ENCODE assay signal across 18 cellular contexts in the genomic region with DNA sequence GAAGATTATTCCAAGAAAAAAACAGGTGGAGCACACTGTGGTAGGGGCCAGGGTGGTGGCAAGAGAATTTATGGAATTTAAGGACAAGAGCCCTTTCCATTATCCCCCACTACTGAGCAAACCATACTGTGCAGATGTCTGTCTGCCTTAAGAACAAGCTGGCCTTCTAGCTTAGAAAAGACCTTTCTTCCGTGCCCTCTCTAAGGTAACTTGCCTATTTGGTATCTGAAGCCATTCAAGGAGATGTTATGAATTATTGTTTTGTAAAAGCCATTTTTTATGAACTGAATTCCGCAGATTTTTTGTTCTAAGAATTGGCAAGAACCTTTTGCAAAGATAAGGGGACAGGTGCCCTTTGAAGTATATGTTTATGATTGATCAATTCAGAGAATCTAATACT. TPM values are rescaled to one million over a fixed set of nuclear protein-coding genes. Genes with fewer than 3 reads are reported as not detected.
DNase-seq lines count a peak whose midpoint lies in the region; ATAC-seq and TF ChIP-seq lines count a peak whose summit lies in the region.
"Had no signal": no experiment of that assay in that cellular context is flagged by ENCODE, and none has a peak within 500 bp of the region (broad histone marks: within the 10 kb centered on the region; RNA-seq: fewer than 3 reads in every experiment).

No MANE protein-coding gene starts in this region.

- H3K4me3 ChIP-seq in OCI-LY3 (ENCODE audit: low read length) = no peak overlapping the region
- H3K4me3 ChIP-seq: A549, GM12878, PC-9 had no signal

- H3K27ac ChIP-seq in OCI-LY3 (ENCODE audit: low read length) (no peak overlapping the region), epithelial cell of prostate (peak overlapping the region; percentile 99), substantia nigra (ENCODE audit: low read depth, low read length, poor library complexity, severe bottlenecking) (peak overlapping the region; percentile 32)
- H3K27ac ChIP-seq: A549, C4-2B, PC-9 had no signal

- peaks cover 51% of the 10 kb centered on the region for H3K4me1 ChIP-seq in OCI-LY3 (ENCODE audit: low read length)
- H3K4me1 ChIP-seq: A549 had no signal

- H3K9ac ChIP-seq in OCI-LY3 (ENCODE audit: low read length) = no peak overlapping the region

- DNase-seq in activated naive CD8-positive, alpha-beta T cell treated with anti-CD3 and anti-CD28 coated beads for 36 hours = no peak
- DNase-seq in epithelial cell of prostate (ENCODE audit: low read depth, low spot score) (no peak), substantia nigra (lab: John Stamatoyannopoulos, UW) (no peak), iPS-NIHi11 (ENCODE audit: low spot score) (no peak), NCI-H446 (lab: John Stamatoyannopoulos, UW) (no peak)
- DNase-seq: NCI-H1436 treated with DMSO at 0.1 percent for 48 hours, NCI-H2081 treated with DMSO at 0.1 percent for 48 hours, NCI-H2227 treated with DMSO at 0.1 percent for 48 hours, NCI-H526, PC-9 had no signal

- no peak overlapping the region for H2AFZ ChIP-seq in OCI-LY3 (ENCODE audit: low read depth, low read length)
- H2AFZ ChIP-seq: PC-9 had no signal

- H3K27me3 ChIP-seq in OCI-LY3 (ENCODE audit: low read depth, low read length) = no peaks in the 10 kb centered on the region

- H3K4me2 ChIP-seq in OCI-LY3 (ENCODE audit: low read length) = 0 out of 2 replicates have a peak overlapping the region, but pooled peaks have one; percentile 61
- H3K4me2 ChIP-seq: A549, PC-9 had no signal

- ATAC-seq in GM21529 (IDR thresholded peaks at IDR 0.05; ENCODE audit: unreplicated experiment) = no peak
- ATAC-seq: A549, HCT116, Right ventricle myocardium inferior had no signal

- peaks cover 4% of the 10 kb centered on the region for H3K36me3 Mint-ChIP-seq in activated naive CD8-positive, alpha-beta T cell
- H3K36me3 Mint-ChIP-seq in activated naive CD8-positive, alpha-beta T cell treated with anti-CD3 and anti-CD28 coated beads for 36 hours = peaks cover 36% of the 10 kb centered on the region

- peak overlapping the region; percentile 16 for H3K27ac Mint-ChIP-seq in activated naive CD8-positive, alpha-beta T cell
- H3K27ac Mint-ChIP-seq in activated naive CD8-positive, alpha-beta T cell treated with anti-CD3 and anti-CD28 coated beads for 36 hours = no peak overlapping the region

- H3K36me3 ChIP-seq in OCI-LY3 (replicated peaks; ENCODE audit: low read depth, low read length) = peaks cover 8% of the 10 kb centered on the region

- H3K4me1 Mint-ChIP-seq in activated naive CD8-positive, alpha-beta T cell (ENCODE audit: low read depth) = peaks cover 50% of the 10 kb centered on the region
- peaks cover 63% of the 10 kb centered on the region for H3K4me1 Mint-ChIP-seq in activated naive CD8-positive, alpha-beta T cell treated with anti-CD3 and anti-CD28 coated beads for 36 hours

- no peak overlapping the region for H3K4me3 Mint-ChIP-seq in activated naive CD8-positive, alpha-beta T cell
- H3K4me3 Mint-ChIP-seq in activated naive CD8-positive, alpha-beta T cell treated with anti-CD3 and anti-CD28 coated beads for 36 hours = no peak overlapping the region

- no peak for TF ChIP-seq CTCF in OCI-LY3 (IDR thresholded peaks at IDR 0.05; ENCODE audit: low read depth, low read length)

- H3K79me2 ChIP-seq in OCI-LY3 (ENCODE audit: low read length) = no peaks in the 10 kb centered on the region

- peaks cover 8% of the 10 kb centered on the region for H3K9me3 Mint-ChIP-seq in activated naive CD8-positive, alpha-beta T cell (ENCODE audit: low read depth)
- H3K9me3 Mint-ChIP-seq in activated naive CD8-positive, alpha-beta T cell treated with anti-CD3 and anti-CD28 coated beads for 36 hours = peaks cover 8% of the 10 kb centered on the region

- H3K9me3 ChIP-seq in OCI-LY3 (ENCODE audit: insufficient read depth, low read length) = peaks cover 6% of the 10 kb centered on the region; the same call in 1 of the 2 replicates
- H3K9me3 ChIP-seq: A549 had no signal

- H4K20me1 ChIP-seq in OCI-LY3 (ENCODE audit: insufficient read depth, low read length) = no peaks in the 10 kb centered on the region

- no peaks in the 10 kb centered on the region for H3K27me3 Mint-ChIP-seq in activated naive CD8-positive, alpha-beta T cell
- no peaks in the 10 kb centered on the region for H3K27me3 Mint-ChIP-seq in activated naive CD8-positive, alpha-beta T cell treated with anti-CD3 and anti-CD28 coated beads for 36 hours

RNA-seq across cellular contexts. Expression of a gene that starts 20.9 kb away (rescaled TPM):
- 1 to 10 TPM; 7.4 to 7.7 TPM for total RNA-seq in activated naive CD8-positive, alpha-beta T cell treated with anti-CD3 and anti-CD28 coated beads for 36 hours
